Comparison of ENCODE assay signal across 9 cellular contexts in genomic region chr10:72886596-72887522, GRCh38. TPM values are rescaled to one million over a fixed set of nuclear protein-coding genes. Genes with fewer than 3 reads are reported as not detected.
DNase-seq lines count a peak whose midpoint lies in the region; ATAC-seq and TF ChIP-seq lines count a peak whose summit lies in the region.
"Had no signal": no experiment of that assay in that cellular context is flagged by ENCODE, and none has a peak within 500 bp of the region (broad histone marks: within the 10 kb centered on the region; RNA-seq: fewer than 3 reads in every experiment).

No MANE protein-coding gene starts in this region.

- H2AFZ ChIP-seq in neural progenitor cell (replicated peaks) = no peak overlapping the region

- H3K27me3 Mint-ChIP-seq in neural progenitor cell (ENCODE audit: insufficient read depth, low read depth) = no peaks in the 10 kb centered on the region

- peaks cover 20% of the 10 kb centered on the region for H3K4me1 Mint-ChIP-seq in neural progenitor cell

- H3K27ac Mint-ChIP-seq in neural progenitor cell = no peak overlapping the region

- DNase-seq in G401 (ENCODE audit: low spot score) (peak; percentile 51), NCI-H146 (lab: John Stamatoyannopoulos, UW) (peak; percentile 52), dermis blood vessel endothelial cell (peak; percentile 84), neural progenitor cell (ENCODE audit: low spot score) (peak; percentile 52), middle frontal gyrus (ENCODE audit: extremely low spot score, low spot score) (no peak), SIG-M5 treated with dmso at 0.1 percent for 504 hours (lab: John Stamatoyannopoulos, UW; ENCODE audit: unreplicated experiment) (no peak)
- DNase-seq: islet precursor cell, NCI-H524 treated with DMSO at 0.1 percent for 48 hours had no signal

- no peak for ATAC-seq in GM21786 (IDR thresholded peaks at IDR 0.05; ENCODE audit: unreplicated experiment)

- peaks cover 13% of the 10 kb centered on the region for H3K36me3 Mint-ChIP-seq in neural progenitor cell

- H3F3A ChIP-seq in neural progenitor cell (ENCODE audit: low read depth) = peaks cover 15% of the 10 kb centered on the region

- H3K4me1 ChIP-seq in neural progenitor cell = peaks cover 27% of the 10 kb centered on the region

- no peaks in the 10 kb centered on the region for H3K36me3 ChIP-seq in neural progenitor cell

- peaks cover 2% of the 10 kb centered on the region for H3K9me3 Mint-ChIP-seq in neural progenitor cell

- H3K9me3 ChIP-seq in neural progenitor cell (ENCODE audit: low read depth) = no peaks in the 10 kb centered on the region

- no peak for TF ChIP-seq CTCF in neural progenitor cell (IDR thresholded peaks at IDR 0.05)

- H3K9ac ChIP-seq in neural progenitor cell = no peak overlapping the region

- no peaks in the 10 kb centered on the region for H4K20me1 ChIP-seq in neural progenitor cell (ENCODE audit: low read depth)

- peak overlapping the region; percentile 35 for H3K4me2 ChIP-seq in neural progenitor cell

- H3K27me3 ChIP-seq in neural progenitor cell = no peaks in the 10 kb centered on the region

- H3K4me3 ChIP-seq in neural progenitor cell = no peak overlapping the region

- peak overlapping the region; percentile 8 for H3K27ac ChIP-seq in neural progenitor cell

- H3K4me3 Mint-ChIP-seq in neural progenitor cell = no peak overlapping the region

- no peaks in the 10 kb centered on the region for H3K79me2 ChIP-seq in neural progenitor cell (ENCODE audit: low read depth)

- in situ Hi-C loops in G401 (cut with HindIII; ENCODE audit: low sequenced_read_pairs) = no loop called here

RNA-seq across cellular contexts. Expression of gene OIT3, which starts 6.7 kb away (rescaled TPM):
- total RNA-seq in G401 (2014; rRNA removed; shearing (Covaris generic)) = not detected in 2 replicates
- total RNA-seq in dermis blood vessel endothelial cell (0.34 TPM in 1 of 2 replicates, not detected in the other), neural progenitor cell (ENCODE audit: low replicate concordance) (not detected in 2 replicates)

Comparison
In these comparisons a context has a peak if more than half of its experiments do, and no peak if none do; other contexts are left out.
1. DNase-seq: peak in G401 (single experiment), NCI-H146 (single experiment), dermis blood vessel endothelial cell (single experiment) and neural progenitor cell (single experiment); none in middle frontal gyrus (single experiment) and SIG-M5 treated with dmso at 0.1 percent for 504 hours (single experiment).